ENCODE assay signal across 11 cellular contexts in genomic region chr12:126295652-126296051, GRCh38.
"Had no signal": no experiment of that assay in that cellular context is flagged by ENCODE, and none has a peak within 500 bp of the region (broad histone marks: within the 10 kb centered on the region; RNA-seq: fewer than 3 reads in every experiment).

No MANE protein-coding gene starts in this region.

- H3K4me3 Mint-ChIP-seq: GM23338, H9, HFFc6 had no signal

- H3K27ac ChIP-seq: GM23248 had no signal

- H3K9ac ChIP-seq: GM23248 had no signal

- DNase-seq: GM23248, GOT3, H7, H9, HCEC 1CT, HFFc6 had no signal

- H3K4me2 ChIP-seq: GM23338 had no signal

- H3K4me3 ChIP-seq: GM23248, GM23338, HAP-1 had no signal

- H3K4me1 Mint-ChIP-seq: GM23338, H9 had no signal

- H3K27ac Mint-ChIP-seq: GM23338, H9, HFFc6 had no signal

- FAIRE-seq: H1, H54 had no signal

- H3K4me1 ChIP-seq: HAP-1 had no signal

- H2AFZ ChIP-seq: GM23248, GM23338 had no signal

- H3K36me3 ChIP-seq: HAP-1 had no signal

- ATAC-seq: GM23338, HCT116 had no signal
